9 cellular contexts compared by ENCODE assay signal in the genomic region with DNA sequence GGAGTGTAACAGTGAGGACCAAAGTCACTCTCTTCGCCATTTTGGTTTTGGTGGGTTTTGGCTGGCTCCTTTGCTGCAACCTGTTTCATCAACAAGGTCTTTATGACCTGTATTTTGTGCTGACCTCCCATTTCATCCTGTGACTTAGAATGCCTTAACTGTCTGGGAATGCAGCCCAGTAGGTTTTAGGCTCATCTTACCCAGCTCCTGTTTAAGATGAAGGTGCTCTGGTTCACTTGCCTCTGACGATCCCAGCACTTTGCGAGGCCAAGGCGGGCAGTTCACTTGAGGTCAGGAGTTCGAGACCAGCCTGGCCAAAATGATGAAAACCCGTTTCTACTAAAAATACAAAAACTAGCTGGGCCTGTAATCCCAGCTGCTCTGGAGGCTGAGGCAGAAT. TPM values are rescaled to one million over a fixed set of nuclear protein-coding genes. Genes with fewer than 3 reads are reported as not detected.
DNase-seq lines count a peak whose midpoint lies in the region; ATAC-seq and TF ChIP-seq lines count a peak whose summit lies in the region.
"Had no signal": no experiment of that assay in that cellular context is flagged by ENCODE, and none has a peak within 500 bp of the region (broad histone marks: within the 10 kb centered on the region; RNA-seq: fewer than 3 reads in every experiment).

No MANE protein-coding gene starts in this region.

- peaks cover 22% of the 10 kb centered on the region for H3K36me3 ChIP-seq in RWPE2 (ENCODE audit: low read depth)
- peaks cover 0 to 11% (median 0%) of the 10 kb centered on the region in 3 donors for H3K36me3 ChIP-seq in esophagus squamous epithelium
- no peaks in the 10 kb centered on the region for H3K36me3 ChIP-seq in spleen
- peaks cover 23% of the 10 kb centered on the region for H3K36me3 ChIP-seq in HAP-1 (replicated peaks)
- H3K36me3 ChIP-seq: left lung had no signal

- H3K4me1 ChIP-seq in RWPE2 (ENCODE audit: insufficient read depth, poor library complexity, severe bottlenecking), result peaks cover 5% of the 10 kb centered on the region
- H3K4me1 ChIP-seq in esophagus squamous epithelium, result peaks cover 0 to 41% (median 13%) of the 10 kb centered on the region in 3 donors
- H3K4me1 ChIP-seq in spleen, result peaks cover 18 to 57% (median 40%) of the 10 kb centered on the region in 6 donors
- peaks cover 13% of the 10 kb centered on the region for H3K4me1 ChIP-seq in HAP-1

- in situ Hi-C loops in HAP-1 (cut with MboI; ENCODE audit: low sequenced_read_pairs), result loop anchor here (25.0 kb wide), 1 partner anchor 353 kb away; no protein-coding TSS in a partner anchor

- WGBS in esophagus squamous epithelium, 2 donors, result 90 to 93% methylated on average over 1 to 5 of the region's 6 CpGs
- WGBS in spleen, 5 donors, result 88 to 97% (median 94%) methylated on average over 6 of the region's 6 CpGs

- H3K27ac ChIP-seq in RWPE2 (ENCODE audit: poor library complexity, severe bottlenecking), result peak overlapping the region; percentile 88
- peak overlapping the region in 3 of 4 donors; percentile 96 to 100 (median 99) for H3K27ac ChIP-seq in esophagus squamous epithelium
- peak overlapping the region; percentile 97 to 100 (median 100) for H3K27ac ChIP-seq in spleen

- TF ChIP-seq CTCF in RWPE2 (IDR thresholded peaks at IDR 0.05; ENCODE audit: poor library complexity, severe bottlenecking) (no peak), esophagus squamous epithelium (IDR thresholded peaks at IDR 0.05) (no peak), spleen (IDR thresholded peaks at IDR 0.05 in 8 of 11, conservative IDR thresholded peaks at IDR 0.05 in 3 of 11) (no peak)

- H3K4me3 ChIP-seq in RWPE2 (ENCODE audit: severe bottlenecking) (no peak overlapping the region), esophagus squamous epithelium (no peak overlapping the region), spleen (no peak overlapping the region), HAP-1 (no peak overlapping the region)

- peaks cover 32% of the 10 kb centered on the region for H3K36me3 Mint-ChIP-seq in activated CD4-positive, alpha-beta T cell treated with anti-CD3 and anti-CD28 coated beads, Interleukin-2, amount 10 ng/mL, durations not matched to agents 24 days and 14 days (ENCODE audit: low read depth)

- peaks cover 4% of the 10 kb centered on the region for H3K27me3 Mint-ChIP-seq in activated CD4-positive, alpha-beta T cell treated with anti-CD3 and anti-CD28 coated beads, Interleukin-2, amount 10 ng/mL, durations not matched to agents 24 days and 14 days

- H3K4me3 Mint-ChIP-seq in activated CD4-positive, alpha-beta T cell treated with anti-CD3 and anti-CD28 coated beads, Interleukin-2, amount 10 ng/mL, durations not matched to agents 24 days and 14 days, result peak overlapping the region; percentile 94

- H3K27me3 ChIP-seq in RWPE2 (ENCODE audit: insufficient read depth, poor library complexity, severe bottlenecking), result no peaks in the 10 kb centered on the region
- no peaks in the 10 kb centered on the region for H3K27me3 ChIP-seq in esophagus squamous epithelium
- no peaks in the 10 kb centered on the region for H3K27me3 ChIP-seq in spleen (replicated peaks in 1 of 7)
- no peaks in the 10 kb centered on the region for H3K27me3 ChIP-seq in HAP-1 (ENCODE audit: low read depth)
- H3K27me3 ChIP-seq: left lung had no signal

- intact Hi-C loops in activated CD4-positive, alpha-beta T cell treated with anti-CD3 and anti-CD28 coated beads, Interleukin-2, amount 10 ng/mL, durations not matched to agents 24 days and 14 days (cut with micrococcal nuclease), result no loop called here
- intact Hi-C loops in esophagus squamous epithelium (cut with DNase I), result no loop called here
- intact Hi-C loops in spleen (cut with DNase I; ENCODE audit: low total_unique reads), result no loop called here

- no peak for TF ChIP-seq POLR2A in esophagus squamous epithelium (IDR thresholded peaks at IDR 0.05)
- no peak for TF ChIP-seq POLR2A in spleen (IDR thresholded peaks at IDR 0.05)

- H3K9me3 ChIP-seq in RWPE2 (ENCODE audit: severe bottlenecking), result no peaks in the 10 kb centered on the region
- H3K9me3 ChIP-seq in esophagus squamous epithelium, result no peaks in the 10 kb centered on the region
- H3K9me3 ChIP-seq in spleen, result no peaks in the 10 kb centered on the region
- no peaks in the 10 kb centered on the region for H3K9me3 ChIP-seq in HAP-1
- H3K9me3 ChIP-seq: left lung had no signal

- DNase-seq in activated CD4-positive, alpha-beta T cell treated with anti-CD3 and anti-CD28 coated beads, Interleukin-2, amount 10 ng/mL, durations not matched to agents 24 days and 14 days, result peak; percentile 55
- DNase-seq in activated CD4-positive, alpha-beta T cell treated with anti-CD3 and anti-CD28 coated beads, Interleukin-2, amount 50 U/mL, for 48 hours, result no peak
- no peak for DNase-seq in RWPE2 (ENCODE audit: low spot score)
- DNase-seq in esophagus squamous epithelium (lab: John Stamatoyannopoulos, UW), result no peak
- peak; percentile 71 for DNase-seq in spleen
- DNase-seq in iPS-NIHi7 (ENCODE audit: extremely low spot score), result no peak
- DNase-seq in HAP-1 (ENCODE audit: low spot score in 2 of 2), result no peak
- no peak for DNase-seq in activated CD8-positive, alpha-beta memory T cell treated with anti-CD3 and anti-CD28 coated beads for 24 hours
- DNase-seq: left lung had no signal

- peaks cover 19% of the 10 kb centered on the region for H3K4me1 Mint-ChIP-seq in activated CD4-positive, alpha-beta T cell treated with anti-CD3 and anti-CD28 coated beads, Interleukin-2, amount 10 ng/mL, durations not matched to agents 24 days and 14 days

- no peaks in the 10 kb centered on the region for H3K9me3 Mint-ChIP-seq in activated CD4-positive, alpha-beta T cell treated with anti-CD3 and anti-CD28 coated beads, Interleukin-2, amount 10 ng/mL, durations not matched to agents 24 days and 14 days

- peak overlapping the region; percentile 100 for H3K27ac Mint-ChIP-seq in activated CD4-positive, alpha-beta T cell treated with anti-CD3 and anti-CD28 coated beads, Interleukin-2, amount 10 ng/mL, durations not matched to agents 24 days and 14 days

- no peak for ATAC-seq in RWPE2 (ENCODE audit: low read depth)

RNA-seq across cellular contexts. Expression of a gene that starts 1.8 kb away (rescaled TPM):
- total RNA-seq in activated CD4-positive, alpha-beta T cell treated with anti-CD3 and anti-CD28 coated beads, Interleukin-2, amount 10 ng/mL, durations not matched to agents 24 days and 14 days, result 167 and 176 TPM in 2 replicates
- total RNA-seq in esophagus squamous epithelium, result 10 to 100 TPM; 17.9 to 93.5 (median 57.6) TPM
- 10 to 100 TPM in 6 of 7 donors, 1 to 10 TPM in 1; 9.2 to 27.3 (median 13.9) TPM for total RNA-seq in spleen
- polyA plus RNA-seq in spleen, result 100 to 1,000 TPM in 2 of 3 donors, 10 to 100 TPM in 1; 50.0 to 142 (median 109) TPM

RNA-seq across cellular contexts. Expression of a gene that starts 9.1 kb away (rescaled TPM):
- 48.6 and 50.7 TPM in 2 replicates for total RNA-seq in activated CD4-positive, alpha-beta T cell treated with anti-CD3 and anti-CD28 coated beads, Interleukin-2, amount 10 ng/mL, durations not matched to agents 24 days and 14 days
- total RNA-seq in esophagus squamous epithelium (10 to 100 TPM; 23.1 to 50.9 (median 27.7) TPM), spleen (100 to 1,000 TPM in 1 of 7 donors, 10 to 100 TPM in 6; 55.7 to 117 (median 86.7) TPM)
- polyA plus RNA-seq in spleen, result 10 to 100 TPM; 20.7 to 40.2 (median 38.4) TPM

Comparison
In these comparisons a context has a peak if more than half of its experiments do, and no peak if none do; other contexts are left out.
1. DNase-seq: peak in activated CD4-positive, alpha-beta T cell treated with anti-CD3 and anti-CD28 coated beads, Interleukin-2, amount 10 ng/mL, durations not matched to agents 24 days and 14 days (single experiment) and spleen (single experiment); none in activated CD4-positive, alpha-beta T cell treated with anti-CD3 and anti-CD28 coated beads, Interleukin-2, amount 50 U/mL, for 48 hours (0 of 2), RWPE2 (single experiment), esophagus squamous epithelium (single experiment), iPS-NIHi7 (single experiment), HAP-1 (0 of 2) and activated CD8-positive, alpha-beta memory T cell treated with anti-CD3 and anti-CD28 coated beads for 24 hours (single experiment).
2. Peak in every context shown above with its lines, with median percentiles within 50 percentile points of each other: H3K27ac ChIP-seq.